10 cellular contexts compared by ENCODE assay signal in genomic region chr12:53197011-53197640, GRCh38. TPM values are rescaled to one million over a fixed set of nuclear protein-coding genes. Genes with fewer than 3 reads are reported as not detected.
A peak's percentile ranks its signal among the peaks of the same experiment; 100 is the strongest.
DNase-seq lines count a peak whose midpoint lies in the region; ATAC-seq and TF ChIP-seq lines count a peak whose summit lies in the region.
"Had no signal": no experiment of that assay in that cellular context is flagged by ENCODE, and none has a peak within 500 bp of the region (broad histone marks: within the 10 kb centered on the region; RNA-seq: fewer than 3 reads in every experiment).

No MANE protein-coding gene starts in this region.

- H3K27me3 ChIP-seq in right atrium auricular region (no peaks in the 10 kb centered on the region), skeletal muscle tissue (ENCODE audit: control insufficient read depth in 3 of 3, insufficient read depth in 3 of 3, low read length in 3 of 3) (peaks cover 2 to 10% (median 7%) of the 10 kb centered on the region in 3 donors)
- H3K27me3 ChIP-seq: transverse colon had no signal

- peaks cover 47% of the 10 kb centered on the region for H3K4me1 Mint-ChIP-seq in activated CD4-positive, alpha-beta T cell treated with anti-CD3 and anti-CD28 coated beads for 36 hours
- H3K4me1 Mint-ChIP-seq in IgD-negative memory B cell = peaks cover 28 to 41% (median 34%) of the 10 kb centered on the region in 3 donors

- intact Hi-C loops in activated CD4-positive, alpha-beta T cell treated with anti-CD3 and anti-CD28 coated beads for 36 hours (cut with DNase I, micrococcal nuclease) = loop anchor here (1.0 to 10.0 kb wide), 3 partner anchors 38 to 132 kb away; no protein-coding TSS in a partner anchor

- CTCF ChIA-PET in activated CD4-positive, alpha-beta T cell treated with anti-CD3 and anti-CD28 coated beads for 36 hours (lab: Charles Lee) = interaction anchor here (0.6 to 4.0 kb wide), 26 partner anchors 7 to 1218 kb away, joined by 3 to 54 read pairs (median 4); partner anchors contain the start of genes AAAS, CSAD, ESPL1 and ITGB7

- no peak overlapping the region for H3K4me3 Mint-ChIP-seq in activated CD4-positive, alpha-beta T cell treated with anti-CD3 and anti-CD28 coated beads for 36 hours
- H3K4me3 Mint-ChIP-seq in IgD-negative memory B cell = peak overlapping the region in 1 of 4 donors; percentile 12

- TF ChIP-seq CTCF in right atrium auricular region (IDR thresholded peaks at IDR 0.05) (no peak), GM13977 (IDR thresholded peaks at IDR 0.05; ENCODE audit: extremely low read depth, insufficient read depth, missing control alignments) (no peak)

- in situ Hi-C loops in GM13977 (cut with MboI; ENCODE audit: low pct_unique_long_range_greater_than_20kb, low sequenced_read_pairs, unreplicated experiment) = no loop called here

- H3K36me3 Mint-ChIP-seq in activated CD4-positive, alpha-beta T cell treated with anti-CD3 and anti-CD28 coated beads for 36 hours (ENCODE audit: low read depth) = peaks cover 39% of the 10 kb centered on the region
- H3K36me3 Mint-ChIP-seq in IgD-negative memory B cell = peaks cover 15% of the 10 kb centered on the region

- H3K27ac ChIP-seq in right atrium auricular region (no peak overlapping the region), skeletal muscle tissue (ENCODE audit: low read depth, low read length) (no peak overlapping the region)
- H3K27ac ChIP-seq: transverse colon had no signal

- H3K36me3 ChIP-seq in right atrium auricular region = no peaks in the 10 kb centered on the region
- H3K36me3 ChIP-seq in skeletal muscle tissue (ENCODE audit: control insufficient read depth in 3 of 3, insufficient read depth in 3 of 3, low read length in 3 of 3) = peaks cover 3 to 5% (median 4%) of the 10 kb centered on the region in 3 donors
- H3K36me3 ChIP-seq: transverse colon had no signal

- H3K4me1 ChIP-seq in right atrium auricular region = peaks cover 0 to 11% of the 10 kb centered on the region in 2 donors
- H3K4me1 ChIP-seq in skeletal muscle tissue (ENCODE audit: control insufficient read depth in 3 of 3, insufficient read depth in 3 of 3, low read length in 3 of 3) = peaks cover 3 to 13% (median 12%) of the 10 kb centered on the region in 3 donors

- POLR2A ChIA-PET in activated CD4-positive, alpha-beta T cell treated with anti-CD3 and anti-CD28 coated beads for 36 hours (lab: Charles Lee) = interaction anchor here (0.6 to 0.9 kb wide), 3 partner anchors 16 to 90 kb away, joined by 3 read pairs; partner anchors contain the start of genes CSAD and ZNF740

- H3K27ac Mint-ChIP-seq in activated CD4-positive, alpha-beta T cell treated with anti-CD3 and anti-CD28 coated beads for 36 hours = peak overlapping the region; percentile 26
- H3K27ac Mint-ChIP-seq in IgD-negative memory B cell = peak overlapping the region in 2 of 3 donors; percentile 8 to 37

- no peaks in the 10 kb centered on the region for H3K27me3 Mint-ChIP-seq in activated CD4-positive, alpha-beta T cell treated with anti-CD3 and anti-CD28 coated beads for 36 hours
- H3K27me3 Mint-ChIP-seq in IgD-negative memory B cell = peaks cover 2% of the 10 kb centered on the region

- no peak for DNase-seq in activated CD4-positive, alpha-beta T cell treated with anti-CD3 and anti-CD28 coated beads for 36 hours
- DNase-seq in activated CD4-positive, alpha-beta T cell treated with anti-CD3 and anti-CD28 coated beads for 48 hours = no peak
- DNase-seq in right atrium auricular region (ENCODE audit: low spot score) (no peak), NCI-H2227 treated with DMSO at 0.1 percent for 48 hours (lab: John Stamatoyannopoulos, UW) (no peak), DMS 273 treated with DMSO at 0.1 percent for 48 hours (lab: John Stamatoyannopoulos, UW) (no peak), GM13977 (ENCODE audit: low spot score) (no peak)
- DNase-seq: NCI-H510A treated with DMSO at 0.1 percent for 48 hours had no signal

- H3K9me3 ChIP-seq in right atrium auricular region (no peaks in the 10 kb centered on the region), skeletal muscle tissue (ENCODE audit: control insufficient read depth in 3 of 3, low read length in 3 of 3) (no peaks in the 10 kb centered on the region)
- H3K9me3 ChIP-seq: transverse colon had no signal

- H3K9ac ChIP-seq in skeletal muscle tissue (ENCODE audit: low read depth in 1 of 3, low read length in 3 of 3) = peak overlapping the region in 2 of 3 donors; percentile 43 to 60

- ATAC-seq in activated CD4-positive, alpha-beta T cell treated with anti-CD3 and anti-CD28 coated beads for 36 hours = no peak

- no peaks in the 10 kb centered on the region for H3K9me3 Mint-ChIP-seq in activated CD4-positive, alpha-beta T cell treated with anti-CD3 and anti-CD28 coated beads for 36 hours (ENCODE audit: low read depth)
- H3K9me3 Mint-ChIP-seq in IgD-negative memory B cell = no peaks in the 10 kb centered on the region

- H3K4me3 ChIP-seq in right atrium auricular region (peak overlapping the region; percentile 15 to 43), skeletal muscle tissue (ENCODE audit: low read length in 3 of 3) (peak overlapping the region in 2 of 3 donors; percentile 40 to 45)

RNA-seq across cellular contexts. Expression of gene ITGB7, which starts 9.9 kb away (rescaled TPM):
- total RNA-seq in activated CD4-positive, alpha-beta T cell treated with anti-CD3 and anti-CD28 coated beads for 36 hours = 10 to 100 TPM; 73.0 to 77.6 TPM
- polyA plus RNA-seq in IgD-negative memory B cell = 238 TPM
- total RNA-seq in right atrium auricular region (under 1 TPM in 1 of 2 donors, not detected in 1; 0.47 TPM), skeletal muscle tissue (1.6 TPM)

RNA-seq across cellular contexts. Expression of gene CSAD, which starts 16.4 kb away (rescaled TPM):
- total RNA-seq in activated CD4-positive, alpha-beta T cell treated with anti-CD3 and anti-CD28 coated beads for 36 hours = 10 to 100 TPM; 20.0 to 23.1 TPM
- polyA plus RNA-seq in IgD-negative memory B cell = 0.58 TPM
- total RNA-seq in right atrium auricular region (1 to 10 TPM; 3.4 to 4.9 TPM), skeletal muscle tissue (16.7 TPM)

RNA-seq across cellular contexts. Expression of gene ZNF740, which starts 16.6 kb away (rescaled TPM):
- 10 to 100 TPM; 34.9 to 40.2 TPM for total RNA-seq in activated CD4-positive, alpha-beta T cell treated with anti-CD3 and anti-CD28 coated beads for 36 hours
- polyA plus RNA-seq in IgD-negative memory B cell = 5.0 TPM
- total RNA-seq in right atrium auricular region = 1 to 10 TPM; 5.9 to 7.4 TPM
- 16.7 TPM for total RNA-seq in skeletal muscle tissue

RNA-seq across cellular contexts. Expression of gene RARG, which starts 34.9 kb away (rescaled TPM):
- 10 to 100 TPM; 20.0 to 21.6 TPM for total RNA-seq in activated CD4-positive, alpha-beta T cell treated with anti-CD3 and anti-CD28 coated beads for 36 hours
- 4.8 TPM for polyA plus RNA-seq in IgD-negative memory B cell
- total RNA-seq in right atrium auricular region (10 to 100 TPM; 14.8 to 15.0 TPM), skeletal muscle tissue (12.5 TPM)

Comparison
In these comparisons a context has a peak if more than half of its experiments do, and no peak if none do; other contexts are left out.
1. RNA of gene ITGB7, which starts 9.9 kb away (total RNA-seq): 73.0 to 77.6 TPM in activated CD4-positive, alpha-beta T cell treated with anti-CD3 and anti-CD28 coated beads for 36 hours; 1.6 TPM in skeletal muscle tissue (single experiment) and 0.47 TPM in right atrium auricular region; every median in the first group is over 10 times any median in the second.